Comparison of ENCODE assay signal across 8 cellular contexts in genomic region chr6:41559655-41560439, GRCh38. TPM values are rescaled to one million over a fixed set of nuclear protein-coding genes. Genes with fewer than 3 reads are reported as not detected.
DNase-seq lines count a peak whose midpoint lies in the region; ATAC-seq and TF ChIP-seq lines count a peak whose summit lies in the region.

No MANE protein-coding gene starts in this region.

- no peaks in the 10 kb centered on the region for H3K9me3 ChIP-seq in CD4-positive, CD25-positive, alpha-beta regulatory T cell (ENCODE audit: control insufficient read depth in 2 of 2, low read length in 2 of 2)
- no peaks in the 10 kb centered on the region for H3K9me3 ChIP-seq in HUES6 (ENCODE audit: control insufficient read depth, insufficient read depth, low read depth, low read length)

- H3K36me3 Mint-ChIP-seq in CD4-positive, CD25-positive, alpha-beta regulatory T cell = peaks cover 7% of the 10 kb centered on the region
- H3K36me3 Mint-ChIP-seq in nephron (ENCODE audit: low read depth) = peaks cover 22% of the 10 kb centered on the region

- H3K4me3 Mint-ChIP-seq in CD4-positive, CD25-positive, alpha-beta regulatory T cell = peak overlapping the region; percentile 85 to 95 (median 90)
- peak overlapping the region in 2 of 3 experiments; percentile 59 to 78 for H3K4me3 Mint-ChIP-seq in nephron

- intact Hi-C loops in dorsolateral prefrontal cortex (cut with DNase I) = no loop called here

- peaks cover 12 to 33% (median 18%) of the 10 kb centered on the region in 4 donors for H3K4me1 Mint-ChIP-seq in CD4-positive, CD25-positive, alpha-beta regulatory T cell
- peaks cover 33% of the 10 kb centered on the region for H3K4me1 Mint-ChIP-seq in nephron

- TF ChIP-seq CTCF in dorsolateral prefrontal cortex (IDR thresholded peaks at IDR 0.05 in 54 of 56, conservative IDR thresholded peaks at IDR 0.05 in 2 of 56; ENCODE audit: low read depth in 1 of 56, partially characterized antibody in 56 of 56) (no peak), nephron (IDR thresholded peaks at IDR 0.05; ENCODE audit: unreplicated experiment in 3 of 3) (no peak), omental fat pad (IDR thresholded peaks at IDR 0.05) (no peak)

- no peaks in the 10 kb centered on the region for H3K9me3 Mint-ChIP-seq in CD4-positive, CD25-positive, alpha-beta regulatory T cell
- no peaks in the 10 kb centered on the region for H3K9me3 Mint-ChIP-seq in nephron

- H3K27ac ChIP-seq in CD4-positive, CD25-positive, alpha-beta regulatory T cell (ENCODE audit: insufficient read depth, low read length, poor library complexity, severe bottlenecking) = peak overlapping the region; percentile 67
- no peak overlapping the region for H3K27ac ChIP-seq in HUES6 (ENCODE audit: low read depth, low read length)
- H3K27ac ChIP-seq in dorsolateral prefrontal cortex = no peak overlapping the region

- H3K4me1 ChIP-seq in CD4-positive, CD25-positive, alpha-beta regulatory T cell (ENCODE audit: control insufficient read depth, insufficient read depth, low read length, poor library complexity, severe bottlenecking) = peaks cover 20% of the 10 kb centered on the region
- peaks cover 62% of the 10 kb centered on the region for H3K4me1 ChIP-seq in HUES6 (ENCODE audit: control insufficient read depth, insufficient read depth, low read length)

- no peaks in the 10 kb centered on the region for H3K27me3 Mint-ChIP-seq in CD4-positive, CD25-positive, alpha-beta regulatory T cell
- peaks cover 4% of the 10 kb centered on the region for H3K27me3 Mint-ChIP-seq in nephron (ENCODE audit: low read depth)

- no peak for ATAC-seq in CD4-positive, CD25-positive, alpha-beta regulatory T cell (ENCODE audit: low read depth in 2 of 2)
- ATAC-seq in HG02885 (IDR thresholded peaks at IDR 0.05; ENCODE audit: poor library complexity, unreplicated experiment) = no peak
- no peak for ATAC-seq in HG03354 (IDR thresholded peaks at IDR 0.05; ENCODE audit: poor library complexity, severe bottlenecking, unreplicated experiment)
- no peak for ATAC-seq in omental fat pad (ENCODE audit: low FRiP score)

- H3K9ac ChIP-seq in HUES6 (ENCODE audit: low read length) = no peak overlapping the region

- H3K27ac Mint-ChIP-seq in CD4-positive, CD25-positive, alpha-beta regulatory T cell = peak overlapping the region in 2 of 3 donors; percentile 89 to 92
- no peak overlapping the region for H3K27ac Mint-ChIP-seq in nephron

- H3K4me3 ChIP-seq in CD4-positive, CD25-positive, alpha-beta regulatory T cell (ENCODE audit: low read depth, low read length) = peak overlapping the region; percentile 76
- peak overlapping the region; percentile 72 for H3K4me3 ChIP-seq in HUES6 (ENCODE audit: low read depth, low read length)
- peak overlapping the region in 34 of 59 donors; percentile 1 to 58 (median 42) for H3K4me3 ChIP-seq in dorsolateral prefrontal cortex

- no peaks in the 10 kb centered on the region for H3K36me3 ChIP-seq in CD4-positive, CD25-positive, alpha-beta regulatory T cell (ENCODE audit: control insufficient read depth, insufficient read depth, low read length)
- no peaks in the 10 kb centered on the region for H3K36me3 ChIP-seq in HUES6 (ENCODE audit: control insufficient read depth, insufficient read depth, low read length)

- no peak for DNase-seq in CD4-positive, CD25-positive, alpha-beta regulatory T cell
- DNase-seq in dorsolateral prefrontal cortex (no peak), omental fat pad (ENCODE audit: low spot score) (no peak), KG1 (lab: John Stamatoyannopoulos, UW) (no peak)

- H3K27me3 ChIP-seq in CD4-positive, CD25-positive, alpha-beta regulatory T cell (ENCODE audit: control insufficient read depth, insufficient read depth, low read length) = no peaks in the 10 kb centered on the region
- peaks cover 64% of the 10 kb centered on the region for H3K27me3 ChIP-seq in HUES6 (ENCODE audit: control insufficient read depth, insufficient read depth, low read length)
- no peaks in the 10 kb centered on the region for H3K27me3 ChIP-seq in dorsolateral prefrontal cortex

RNA-seq across cellular contexts. Expression of gene FOXP4, which starts 13.7 kb away (rescaled TPM):
- total RNA-seq in CD4-positive, CD25-positive, alpha-beta regulatory T cell = 9.9 TPM
- polyA plus RNA-seq in CD4-positive, CD25-positive, alpha-beta regulatory T cell = under 1 TPM; 0.26 to 0.49 (median 0.33) TPM
- 10 to 100 TPM; 19.2 to 35.8 (median 25.0) TPM for total RNA-seq in dorsolateral prefrontal cortex
- 1 to 10 TPM; 3.6 to 9.0 (median 5.5) TPM for total RNA-seq in omental fat pad

Comparison
In these comparisons a context has a peak if more than half of its experiments do, and no peak if none do; other contexts are left out.
1. H3K27ac Mint-ChIP-seq: peak in CD4-positive, CD25-positive, alpha-beta regulatory T cell (2 of 3); none in nephron (0 of 3).
2. Peak in every context shown above with its lines, with median percentiles within 50 percentile points of each other: H3K4me3 ChIP-seq.